In genomic region chr3:52121459-52121795, GRCh38 we compare ENCODE assay signal across 11 cellular contexts. TPM values are rescaled to one million over a fixed set of nuclear protein-coding genes. Genes with fewer than 3 reads are reported as not detected.
DNase-seq lines count a peak whose midpoint lies in the region; ATAC-seq and TF ChIP-seq lines count a peak whose summit lies in the region.
"Had no signal": no experiment of that assay in that cellular context is flagged by ENCODE, and none has a peak within 500 bp of the region (broad histone marks: within the 10 kb centered on the region; RNA-seq: fewer than 3 reads in every experiment).

No MANE protein-coding gene starts in this region.

- H3K27ac Mint-ChIP-seq in Caco-2 (ENCODE audit: unreplicated experiment), result peak overlapping the region; percentile 77
- peak overlapping the region; percentile 70 for H3K27ac Mint-ChIP-seq in activated T-helper 2 cell treated with anti-CD3 and anti-CD28 coated beads, Interferon-gamma antibody, Interleukin-2, Interleukin-4, amounts not matched to agents 10 μg/mL and 5 μg/mL and 100 μg/mL, durations not matched to agents 14 hours and 24 hours and 36 hours

- no peaks in the 10 kb centered on the region for H3K27me3 ChIP-seq in Caco-2 (replicated peaks; ENCODE audit: control insufficient read depth, insufficient read depth, low read length)

- H3K36me3 ChIP-seq in Caco-2 (ENCODE audit: control insufficient read depth, insufficient read depth, low read length) (peaks cover 2% of the 10 kb centered on the region), mucosa of descending colon (ENCODE audit: low read depth) (no peaks in the 10 kb centered on the region)

- no peaks in the 10 kb centered on the region for H3K27me3 Mint-ChIP-seq in Caco-2 (ENCODE audit: insufficient read depth, unreplicated experiment)
- H3K27me3 Mint-ChIP-seq in activated T-helper 2 cell treated with anti-CD3 and anti-CD28 coated beads, Interferon-gamma antibody, Interleukin-2, Interleukin-4, amounts not matched to agents 10 μg/mL and 5 μg/mL and 100 μg/mL, durations not matched to agents 14 hours and 24 hours and 36 hours (ENCODE audit: low read depth), result no peaks in the 10 kb centered on the region

- ATAC-seq in HG02938 (IDR thresholded peaks at IDR 0.05; ENCODE audit: unreplicated experiment), result peak; percentile 50
- peak; percentile 25 for ATAC-seq in mucosa of descending colon
- no peak for ATAC-seq in GM19397 (IDR thresholded peaks at IDR 0.05; ENCODE audit: unreplicated experiment)

- H3K9me3 Mint-ChIP-seq in Caco-2 (ENCODE audit: unreplicated experiment), result no peaks in the 10 kb centered on the region
- no peaks in the 10 kb centered on the region for H3K9me3 Mint-ChIP-seq in activated T-helper 2 cell treated with anti-CD3 and anti-CD28 coated beads, Interferon-gamma antibody, Interleukin-2, Interleukin-4, amounts not matched to agents 10 μg/mL and 5 μg/mL and 100 μg/mL, durations not matched to agents 14 hours and 24 hours and 36 hours

- DNase-seq in Caco-2 (no peak), mucosa of descending colon (peak in 2 of 3 donors; percentile 30 to 36), NCI-H1092 treated with DMSO at 0.1 percent for 48 hours (lab: John Stamatoyannopoulos, UW) (no peak), OCI-M2 (lab: John Stamatoyannopoulos, UW; ENCODE audit: unreplicated experiment) (no peak), AG08396 (ENCODE audit: low spot score) (no peak)
- DNase-seq in activated T-helper 2 cell treated with anti-CD3 and anti-CD28 coated beads, Interferon-gamma antibody, Interleukin-2, Interleukin-4, amounts not matched to agents 10 μg/mL and 5 μg/mL and 100 μg/mL, durations not matched to agents 14 hours and 24 hours and 36 hours (ENCODE audit: low spot score), result no peak
- DNase-seq: activated CD4-positive, alpha-beta T cell treated with anti-CD3 and anti-CD28 coated beads, Interleukin-2, amount 50 U/mL, for 4 hours; DMS79; NCI-H1417 treated with DMSO at 0.1 percent for 48 hours had no signal

- H3K4me3 ChIP-seq in Caco-2 (ENCODE audit: low read depth, low read length) (no peak overlapping the region), mucosa of descending colon (no peak overlapping the region)

- H3K9me3 ChIP-seq in Caco-2 (no peaks in the 10 kb centered on the region), mucosa of descending colon (no peaks in the 10 kb centered on the region)

- H3K4me3 Mint-ChIP-seq in Caco-2 (ENCODE audit: unreplicated experiment), result no peak overlapping the region
- no peak overlapping the region for H3K4me3 Mint-ChIP-seq in activated T-helper 2 cell treated with anti-CD3 and anti-CD28 coated beads, Interferon-gamma antibody, Interleukin-2, Interleukin-4, amounts not matched to agents 10 μg/mL and 5 μg/mL and 100 μg/mL, durations not matched to agents 14 hours and 24 hours and 36 hours (ENCODE audit: low read depth)

- H3K4me1 Mint-ChIP-seq in Caco-2 (ENCODE audit: low read depth, unreplicated experiment), result no peaks in the 10 kb centered on the region
- H3K4me1 Mint-ChIP-seq in activated T-helper 2 cell treated with anti-CD3 and anti-CD28 coated beads, Interferon-gamma antibody, Interleukin-2, Interleukin-4, amounts not matched to agents 10 μg/mL and 5 μg/mL and 100 μg/mL, durations not matched to agents 14 hours and 24 hours and 36 hours (ENCODE audit: low read depth), result peaks cover 7% of the 10 kb centered on the region

- H3K36me3 Mint-ChIP-seq in Caco-2 (ENCODE audit: insufficient read depth, unreplicated experiment), result peaks cover 25% of the 10 kb centered on the region
- H3K36me3 Mint-ChIP-seq in activated T-helper 2 cell treated with anti-CD3 and anti-CD28 coated beads, Interferon-gamma antibody, Interleukin-2, Interleukin-4, amounts not matched to agents 10 μg/mL and 5 μg/mL and 100 μg/mL, durations not matched to agents 14 hours and 24 hours and 36 hours (ENCODE audit: low read depth), result peaks cover 22% of the 10 kb centered on the region

- no TSS peak for BruUV-seq in Caco-2 (replicated peaks; lab: Mats Ljungman, UMichigan)

- POLR2A ChIA-PET in Caco-2 (lab: Charles Lee), result interaction anchor here (0.6 kb wide), 1 partner anchor 415 kb away, joined by 3 read pairs; the partner anchor contains the start of gene UQCC5

- intact Hi-C loops in Caco-2 (cut with micrococcal nuclease; ENCODE audit: unreplicated experiment) (loop anchor here (2.0 kb wide), 1 partner anchor 65 kb away; the partner anchor contains the start of gene DUSP7), mucosa of descending colon (cut with DNase I, micrococcal nuclease) (loop anchor here in 1 of 2 donors (5.0 kb wide), 1 partner anchor 119 kb away; no protein-coding TSS in a partner anchor)
- intact Hi-C loops in activated T-helper 2 cell treated with anti-CD3 and anti-CD28 coated beads, Interferon-gamma antibody, Interleukin-2, Interleukin-4, amounts not matched to agents 10 μg/mL and 5 μg/mL and 100 μg/mL, durations not matched to agents 14 hours and 24 hours and 36 hours (cut with micrococcal nuclease), result no loop called here

- CTCF ChIA-PET in Caco-2 (lab: Charles Lee), result interaction anchor here (0.6 kb wide), 1 partner anchor 64 kb away, joined by 3 read pairs; no protein-coding TSS in a partner anchor

- H3K4me1 ChIP-seq in Caco-2, result peaks cover 7% of the 10 kb centered on the region; the same call in 1 of the 2 replicates
- no peaks in the 10 kb centered on the region for H3K4me1 ChIP-seq in mucosa of descending colon (ENCODE audit: low read depth)

- TF ChIP-seq CTCF in Caco-2 (IDR thresholded peaks at IDR 0.05; ENCODE audit: insufficient read depth in 1 of 2, low read depth in 1 of 2, low read length in 1 of 2, severe bottlenecking in 1 of 2, unreplicated experiment in 1 of 2) (no peak), mucosa of descending colon (IDR thresholded peaks at IDR 0.05) (no peak)

RNA-seq across cellular contexts. Expression of gene POC1A, which starts 32.8 kb away (rescaled TPM):
- total RNA-seq in Caco-2 (2022) (28.3 and 32.2 TPM in 2 replicates), mucosa of descending colon (10 to 100 TPM in 1 of 3 donors, 1 to 10 TPM in 2; 2.9 to 12.1 (median 7.7) TPM)
- total RNA-seq in activated T-helper 2 cell treated with anti-CD3 and anti-CD28 coated beads, Interferon-gamma antibody, Interleukin-2, Interleukin-4, amounts not matched to agents 10 μg/mL and 5 μg/mL and 100 μg/mL, durations not matched to agents 14 hours and 24 hours and 36 hours, result 20.4 and 22.2 TPM in 2 replicates

Comparison
In these comparisons a context has a peak if more than half of its experiments do, and no peak if none do; other contexts are left out.
1. DNase-seq: peak in mucosa of descending colon (2 of 3); none in Caco-2 (0 of 2), activated T-helper 2 cell treated with anti-CD3 and anti-CD28 coated beads, Interferon-gamma antibody, Interleukin-2, Interleukin-4, amounts not matched to agents 10 μg/mL and 5 μg/mL and 100 μg/mL, durations not matched to agents 14 hours and 24 hours and 36 hours (single experiment), NCI-H1092 treated with DMSO at 0.1 percent for 48 hours (single experiment), OCI-M2 (single experiment) and AG08396 (single experiment).